In genomic region chr1:234676103-234676594, GRCh38 we compare ENCODE assay signal across 8 cellular contexts.
DNase-seq lines count a peak whose midpoint lies in the region; FAIRE-seq and TF ChIP-seq lines count a peak whose summit lies in the region.

No MANE protein-coding gene starts in this region.

- intact Hi-C loops in spleen (cut with DNase I; ENCODE audit: low total_unique reads): no loop called here

- H3K36me3 ChIP-seq in HAP-1 (replicated peaks) (no peaks in the 10 kb centered on the region), WERI-Rb-1 (no peaks in the 10 kb centered on the region), keratinocyte (ENCODE audit: control insufficient read depth in 2 of 2, extremely low read depth in 1 of 2, insufficient read depth in 2 of 2, low read length in 2 of 2) (no peaks in the 10 kb centered on the region), spleen (no peaks in the 10 kb centered on the region)

- peaks cover 9% of the 10 kb centered on the region; the same call in 1 of the 2 replicates for H3K4me1 ChIP-seq in HAP-1
- H3K4me1 ChIP-seq in keratinocyte (ENCODE audit: control insufficient read depth, extremely low read depth, insufficient read depth, low read length): peaks cover 7% of the 10 kb centered on the region
- H3K4me1 ChIP-seq in spleen: peaks cover 0 to 18% (median 5%) of the 10 kb centered on the region in 6 donors

- peak overlapping the region; percentile 70 for H2AFZ ChIP-seq in keratinocyte (ENCODE audit: control insufficient read depth, low read length)

- H3K79me2 ChIP-seq in keratinocyte (ENCODE audit: control insufficient read depth, insufficient read depth, low read length): no peaks in the 10 kb centered on the region

- H4K20me1 ChIP-seq in keratinocyte (ENCODE audit: control insufficient read depth, extremely low read depth, insufficient read depth, low read length): no peaks in the 10 kb centered on the region

- TF ChIP-seq POLR2A in spleen (IDR thresholded peaks at IDR 0.05): no peak

- FAIRE-seq in keratinocyte (lab: Jason Lieb, UNC): peak; percentile 71

- H3K9me3 ChIP-seq in HAP-1 (no peaks in the 10 kb centered on the region), WERI-Rb-1 (ENCODE audit: severe bottlenecking) (no peaks in the 10 kb centered on the region), keratinocyte (ENCODE audit: control insufficient read depth, low read depth, low read length) (no peaks in the 10 kb centered on the region), spleen (no peaks in the 10 kb centered on the region)

- peak overlapping the region; percentile 9; the same call in 1 of the 2 replicates for H3K4me3 ChIP-seq in HAP-1
- H3K4me3 ChIP-seq in WERI-Rb-1 (ENCODE audit: low read depth, low read length): peak overlapping the region; percentile 55
- H3K4me3 ChIP-seq in keratinocyte (ENCODE audit: control insufficient read depth in 2 of 3, extremely low read depth in 1 of 3, insufficient read depth in 2 of 3, low read depth in 1 of 3, low read length in 3 of 3): peak overlapping the region in 1 of 3 experiments; percentile 54
- peak overlapping the region in 7 of 8 donors; percentile 19 to 61 (median 33) for H3K4me3 ChIP-seq in spleen

- H3K27ac ChIP-seq in WERI-Rb-1 (peak overlapping the region; percentile 78), keratinocyte (ENCODE audit: control insufficient read depth, insufficient read depth, low read length) (peak overlapping the region; percentile 24), spleen (peak overlapping the region in 5 of 8 donors; percentile 23 to 71 (median 50))

- TF ChIP-seq CTCF in WERI-Rb-1 (IDR thresholded peaks at IDR 0.05; ENCODE audit: low read depth, low read length) (no peak), keratinocyte (optimal IDR thresholded peaks at IDR 0.05 in 1 of 3, IDR thresholded peaks at IDR 0.05 in 1 of 3, conservative IDR thresholded peaks at IDR 0.05 in 1 of 3; ENCODE audit: extremely low read depth in 1 of 3, insufficient read depth in 2 of 3, low read length in 3 of 3) (no peak), spleen (IDR thresholded peaks at IDR 0.05 in 8 of 11, conservative IDR thresholded peaks at IDR 0.05 in 3 of 11) (no peak)

- peak overlapping the region; percentile 73 for H3K4me2 ChIP-seq in keratinocyte (ENCODE audit: control insufficient read depth, extremely low read depth, insufficient read depth, low read depth, low read length)

- 7 to 16% (median 9%) methylated on average over 13 of the region's 13 CpGs for WGBS in spleen, 5 donors

- H3K9ac ChIP-seq in keratinocyte (ENCODE audit: control insufficient read depth, extremely low read depth, insufficient read depth, low read length): no peak overlapping the region

- no peaks in the 10 kb centered on the region for H3K9me1 ChIP-seq in keratinocyte (ENCODE audit: control insufficient read depth, extremely low read depth, insufficient read depth, low read length)

- dilution Hi-C loops in keratinocyte (cut with MboI; ENCODE audit: extremely low pct_ligation_motif_present, low sequenced_read_pairs): no loop called here

- H3K27me3 ChIP-seq in HAP-1 (ENCODE audit: low read depth): no peaks in the 10 kb centered on the region
- H3K27me3 ChIP-seq in WERI-Rb-1 (ENCODE audit: insufficient read depth, low read depth, severe bottlenecking): no peaks in the 10 kb centered on the region
- H3K27me3 ChIP-seq in keratinocyte (ENCODE audit: control insufficient read depth, extremely low read depth, insufficient read depth, low read length): no peaks in the 10 kb centered on the region
- H3K27me3 ChIP-seq in spleen (replicated peaks in 1 of 7): no peaks in the 10 kb centered on the region

- in situ Hi-C loops in HAP-1 (cut with MboI; ENCODE audit: low sequenced_read_pairs): no loop called here

- DNase-seq in Daoy (ENCODE audit: low read depth) (peak; percentile 84), HAP-1 (ENCODE audit: low spot score in 2 of 2) (peak; percentile 60 to 83), NCI-H2081 (lab: John Stamatoyannopoulos, UW) (peak; percentile 82 to 90), WERI-Rb-1 (peak; percentile 97), cerebellum (ENCODE audit: low spot score) (peak; percentile 89), keratinocyte (ENCODE audit: low read depth, low spot score) (no peak), spleen (peak; percentile 88), NCI-H2171 treated with DMSO at 0.1 percent for 48 hours (lab: John Stamatoyannopoulos, UW) (no peak)

Comparison
In these comparisons a context has a peak if more than half of its experiments do, and no peak if none do; other contexts are left out.
1. DNase-seq: peak in Daoy (single experiment), HAP-1 (2 of 2), NCI-H2081 (2 of 2), WERI-Rb-1 (single experiment), cerebellum (single experiment) and spleen (single experiment); none in keratinocyte (single experiment) and NCI-H2171 treated with DMSO at 0.1 percent for 48 hours (single experiment).
2. H3K27ac ChIP-seq: peak in every context shown above with its lines; median percentile 78 in WERI-Rb-1; 50 in spleen; 24 in keratinocyte.